Comparison of ENCODE assay signal across 22 cellular contexts in the genomic region with DNA sequence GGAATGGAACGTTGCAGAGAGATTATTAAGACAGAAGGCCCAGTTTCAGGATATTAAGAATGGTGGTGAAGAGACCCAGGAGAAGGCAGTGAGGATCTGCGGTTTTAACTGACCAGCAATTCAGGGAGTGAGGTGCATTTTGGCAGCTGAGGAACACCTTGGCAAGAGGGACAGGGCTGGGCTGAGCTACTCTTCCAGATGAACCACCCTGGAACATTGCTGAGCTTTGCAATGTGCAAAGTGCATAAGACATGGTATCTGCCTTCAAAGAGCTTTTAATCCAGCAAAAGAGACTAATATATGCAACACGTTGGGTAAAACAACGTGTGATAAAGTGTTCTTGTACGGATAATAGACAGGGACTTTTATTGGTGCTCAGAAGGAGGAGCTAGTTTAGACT.
DNase-seq lines count a peak whose midpoint lies in the region; ATAC-seq and TF ChIP-seq lines count a peak whose summit lies in the region.
"Had no signal": no experiment of that assay in that cellular context is flagged by ENCODE, and none has a peak within 500 bp of the region (broad histone marks: within the 10 kb centered on the region; RNA-seq: fewer than 3 reads in every experiment).

No MANE protein-coding gene starts in this region.

- no peak overlapping the region for H2BK15ac ChIP-seq in mesenchymal stem cell (ENCODE audit: low read depth, poor library complexity, severe bottlenecking)

- H3K27me3 Mint-ChIP-seq in brain = no peaks in the 10 kb centered on the region

- DNase-seq in heart left ventricle = peak in 1 of 5 donors; percentile 37
- peak in 1 of 2 donors; percentile 14 for DNase-seq in gastrocnemius medialis
- no peak for DNase-seq in SHP77 (lab: John Stamatoyannopoulos, UW)
- DNase-seq in NCI-H2081 (lab: John Stamatoyannopoulos, UW) = no peak
- no peak for DNase-seq in MM.1S
- DNase-seq in mesenchymal stem cell = no peak
- DNase-seq: Caco-2; CD8-positive, alpha-beta T cell; DMS 273 treated with DMSO at 0.1 percent for 48 hours; EL; GDM1; GM23248; H9; Karpas-422; NCI-H146; NCI-H2227 treated with DMSO at 0.1 percent for 48 hours; NCI-H526 treated with DMSO at 0.1 percent for 48 hours; PC-9; SIG-M5 had no signal

- H3K27ac ChIP-seq in heart left ventricle = peak overlapping the region in 11 of 12 donors; percentile 41 to 83 (median 73)
- peak overlapping the region; percentile 11 for H3K27ac ChIP-seq in layer of hippocampus (ENCODE audit: low read depth, low read length)
- peak overlapping the region in 2 of 4 donors; percentile 50 to 67 for H3K27ac ChIP-seq in gastrocnemius medialis
- no peak overlapping the region for H3K27ac ChIP-seq in MM.1S (ENCODE audit: low read length)
- H3K27ac ChIP-seq in mesenchymal stem cell (ENCODE audit: low read length, poor library complexity, severe bottlenecking) = no peak overlapping the region
- H3K27ac ChIP-seq: GM23248, PC-9 had no signal

- TF ChIP-seq POLR2A in heart left ventricle (IDR thresholded peaks at IDR 0.05) = no peak
- no peak for TF ChIP-seq POLR2A in gastrocnemius medialis (IDR thresholded peaks at IDR 0.05)

- H4K91ac ChIP-seq in mesenchymal stem cell (ENCODE audit: low read length) = no peak overlapping the region

- no peak overlapping the region for H3K4ac ChIP-seq in mesenchymal stem cell (ENCODE audit: low read depth in 1 of 2, low read length in 2 of 2)

- H3K9ac ChIP-seq in MM.1S (ENCODE audit: low read length) (no peak overlapping the region), mesenchymal stem cell (ENCODE audit: low read length) (no peak overlapping the region)
- H3K9ac ChIP-seq: GM23248 had no signal

- H2AFZ ChIP-seq in MM.1S (ENCODE audit: low read length) = no peak overlapping the region
- H2AFZ ChIP-seq in mesenchymal stem cell (ENCODE audit: low read depth, low read length) = no peak overlapping the region
- H2AFZ ChIP-seq: GM23248, PC-9 had no signal

- no peaks in the 10 kb centered on the region for H3K79me2 ChIP-seq in MM.1S (ENCODE audit: low read length)

- H2AK5ac ChIP-seq in mesenchymal stem cell (ENCODE audit: low read length, severe bottlenecking) = no peak overlapping the region

- no peak overlapping the region for H2BK5ac ChIP-seq in mesenchymal stem cell (ENCODE audit: low read depth, low read length, poor library complexity, severe bottlenecking)

- no peaks in the 10 kb centered on the region for H3K9me3 ChIP-seq in heart left ventricle
- H3K9me3 ChIP-seq in gastrocnemius medialis = no peaks in the 10 kb centered on the region
- H3K9me3 ChIP-seq in MM.1S (replicated peaks; ENCODE audit: insufficient read depth, low read length) = no peaks in the 10 kb centered on the region
- H3K9me3 ChIP-seq in mesenchymal stem cell (ENCODE audit: control insufficient read depth, low read length) = no peaks in the 10 kb centered on the region
- H3K9me3 ChIP-seq: Caco-2 had no signal

- H3K4me2 ChIP-seq in MM.1S (ENCODE audit: low read depth, low read length) = no peak overlapping the region
- no peak overlapping the region for H3K4me2 ChIP-seq in mesenchymal stem cell (ENCODE audit: low read length, poor library complexity, severe bottlenecking)
- H3K4me2 ChIP-seq: PC-9 had no signal

- no peaks in the 10 kb centered on the region for H4K20me1 ChIP-seq in MM.1S (ENCODE audit: insufficient read depth, low read length)

- no peak for TF ChIP-seq CTCF in brain (conservative IDR thresholded peaks at IDR 0.05)
- no peak for TF ChIP-seq CTCF in heart left ventricle (IDR thresholded peaks at IDR 0.05)
- TF ChIP-seq CTCF in gastrocnemius medialis (IDR thresholded peaks at IDR 0.05 in 4 of 5, conservative IDR thresholded peaks at IDR 0.05 in 1 of 5) = no peak
- no peak for TF ChIP-seq CTCF in MM.1S (IDR thresholded peaks at IDR 0.05; ENCODE audit: low read length)

- no peak overlapping the region for H4K8ac ChIP-seq in mesenchymal stem cell (ENCODE audit: low read length)

- H2BK12ac ChIP-seq in mesenchymal stem cell (ENCODE audit: low read length in 2 of 2) = no peak overlapping the region

- 59 to 82% (median 68%) methylated on average over 5 of the region's 5 CpGs for WGBS in heart left ventricle, 4 donors
- WGBS in mesenchymal stem cell = 79% methylated on average over 5 of the region's 5 CpGs

- peak overlapping the region in 4 of 5 experiments; percentile 31 to 92 (median 64) for H3K27ac Mint-ChIP-seq in brain
- H3K27ac Mint-ChIP-seq: CD8-positive, alpha-beta T cell; H9 had no signal

- in situ Hi-C loops in gastrocnemius medialis (cut with MboI; ENCODE audit: low sequenced_read_pairs in 4 of 4) = no loop called here

- H3K27me3 ChIP-seq in heart left ventricle = no peaks in the 10 kb centered on the region
- H3K27me3 ChIP-seq in layer of hippocampus (ENCODE audit: control insufficient read depth, insufficient read depth, low read length) = no peaks in the 10 kb centered on the region
- H3K27me3 ChIP-seq in gastrocnemius medialis = no peaks in the 10 kb centered on the region
- H3K27me3 ChIP-seq in MM.1S (replicated peaks; ENCODE audit: insufficient read depth, low read length) = no peaks in the 10 kb centered on the region
- peaks cover 0 to 6% of the 10 kb centered on the region in 2 experiments for H3K27me3 ChIP-seq in mesenchymal stem cell (ENCODE audit: control insufficient read depth in 1 of 2, insufficient read depth in 1 of 2, low read length in 2 of 2)

- no peaks in the 10 kb centered on the region for H3K79me1 ChIP-seq in mesenchymal stem cell (replicated peaks; ENCODE audit: low read length, poor library complexity, severe bottlenecking)

- no peak overlapping the region for H2BK120ac ChIP-seq in mesenchymal stem cell (ENCODE audit: low read depth, low read length)

- H3K23ac ChIP-seq in mesenchymal stem cell (ENCODE audit: low read length in 2 of 2) = no peak overlapping the region

- no peaks in the 10 kb centered on the region for H3K9me2 ChIP-seq in MM.1S (replicated peaks; ENCODE audit: insufficient read depth, low read length)

- peaks cover 53% of the 10 kb centered on the region for H3K4me1 Mint-ChIP-seq in brain

- intact Hi-C loops in heart left ventricle (cut with DNase I) (no loop called here), gastrocnemius medialis (cut with DNase I; ENCODE audit: low total_unique reads) (no loop called here)

- ATAC-seq in heart left ventricle = peak in 2 of 4 donors; percentile 25 to 32
- peak; percentile 20 to 34 for ATAC-seq in gastrocnemius medialis
- ATAC-seq: CD8-positive, alpha-beta T cell; GM12878 had no signal

- peaks cover 0 to under 1% (median 0%) of the 10 kb centered on the region in 5 experiments for H3K9me3 Mint-ChIP-seq in brain
- H3K9me3 Mint-ChIP-seq: CD8-positive, alpha-beta T cell; H9 had no signal

- no peak overlapping the region for H3K4me3 ChIP-seq in heart left ventricle
- no peak overlapping the region for H3K4me3 ChIP-seq in gastrocnemius medialis
- no peak overlapping the region for H3K4me3 ChIP-seq in MM.1S (ENCODE audit: low read length)
- H3K4me3 ChIP-seq in mesenchymal stem cell (ENCODE audit: insufficient read depth in 1 of 2, low read depth in 1 of 2, low read length in 2 of 2) = no peak overlapping the region
- H3K4me3 ChIP-seq: GM12878, GM23248, PC-9 had no signal

- H3K36me3 Mint-ChIP-seq in brain = no peaks in the 10 kb centered on the region
- H3K36me3 Mint-ChIP-seq: CD8-positive, alpha-beta T cell had no signal

- H3K4me1 ChIP-seq in heart left ventricle = peaks cover 0 to 56% (median 19%) of the 10 kb centered on the region in 12 donors
- H3K4me1 ChIP-seq in gastrocnemius medialis = peaks cover 19 to 27% of the 10 kb centered on the region in 2 donors
- peaks cover 5% of the 10 kb centered on the region; the same call in 1 of the 2 replicates for H3K4me1 ChIP-seq in MM.1S (ENCODE audit: low read length)
- H3K4me1 ChIP-seq in mesenchymal stem cell (ENCODE audit: control insufficient read depth, insufficient read depth, low read depth, low read length) = no peaks in the 10 kb centered on the region

- no peaks in the 10 kb centered on the region for H3K36me3 ChIP-seq in heart left ventricle
- H3K36me3 ChIP-seq in gastrocnemius medialis = no peaks in the 10 kb centered on the region
- no peaks in the 10 kb centered on the region for H3K36me3 ChIP-seq in MM.1S (replicated peaks; ENCODE audit: insufficient read depth, low read length)
- H3K36me3 ChIP-seq in mesenchymal stem cell (ENCODE audit: control insufficient read depth in 1 of 2, insufficient read depth in 2 of 2, low read depth in 1 of 2, low read length in 2 of 2) = no peaks in the 10 kb centered on the region

- no peak overlapping the region for H3K4me3 Mint-ChIP-seq in brain
- H3K4me3 Mint-ChIP-seq: CD8-positive, alpha-beta T cell; H9 had no signal

- no peak overlapping the region for H3K14ac ChIP-seq in mesenchymal stem cell (ENCODE audit: low read length in 2 of 2)

- no peak overlapping the region for H3K18ac ChIP-seq in mesenchymal stem cell (ENCODE audit: low read depth in 1 of 2, low read length in 2 of 2)

- no peaks in the 10 kb centered on the region; the same call in 1 of the 2 replicates for H3F3A ChIP-seq in MM.1S (ENCODE audit: insufficient read depth, low read length)

Comparison
In these comparisons a context has a peak if more than half of its experiments do, and no peak if none do; other contexts are left out.
1. H3K27ac ChIP-seq: peak in heart left ventricle (11 of 12) and layer of hippocampus (single experiment); none in MM.1S (single experiment) and mesenchymal stem cell (single experiment).